ENCODE assay signal across 16 cellular contexts in genomic region chr12:25424186-25424854, GRCh38.
DNase-seq lines count a peak whose midpoint lies in the region; ATAC-seq and TF ChIP-seq lines count a peak whose summit lies in the region.
"Had no signal": no experiment of that assay in that cellular context is flagged by ENCODE, and none has a peak within 500 bp of the region (broad histone marks: within the 10 kb centered on the region; RNA-seq: fewer than 3 reads in every experiment).

No MANE protein-coding gene starts in this region.

- DNase-seq in AG08395 (ENCODE audit: low spot score), result peak; percentile 57
- peak; percentile 57 for DNase-seq in GM03348 (ENCODE audit: low spot score)
- peak; percentile 72 for DNase-seq in fibroblast of gingiva (ENCODE audit: low read depth)
- DNase-seq in NCI-H2029 (lab: John Stamatoyannopoulos, UW), result no peak
- no peak for DNase-seq in activated T-cell treated with anti-CD3 and anti-CD28 coated beads, Interleukin-2, amount 50 U/mL, for 72 hours
- DNase-seq: C1 segment of cervical spinal cord, HCEC 1CT, NCI-H1436, NCI-H1930, NCI-H345, NCI-H524 treated with DMSO at 0.1 percent for 48 hours, PC-3, RPMI8226 had no signal

- H3K4me1 Mint-ChIP-seq in nephron, result peaks cover 24% of the 10 kb centered on the region
- no peaks in the 10 kb centered on the region for H3K4me1 Mint-ChIP-seq in activated T-cell treated with anti-CD3 and anti-CD28 coated beads, Interleukin-2, amount 50 U/mL, for 72 hours (ENCODE audit: low read depth)

- H3K36me3 Mint-ChIP-seq in nephron (ENCODE audit: low read depth), result no peaks in the 10 kb centered on the region
- H3K36me3 Mint-ChIP-seq in activated T-cell treated with anti-CD3 and anti-CD28 coated beads, Interleukin-2, amount 50 U/mL, for 72 hours (ENCODE audit: insufficient read depth in 2 of 2), result no peaks in the 10 kb centered on the region

- H3K4me3 Mint-ChIP-seq in nephron, result no peak overlapping the region
- no peak overlapping the region for H3K4me3 Mint-ChIP-seq in activated T-cell treated with anti-CD3 and anti-CD28 coated beads, Interleukin-2, amount 50 U/mL, for 72 hours

- TF ChIP-seq CTCF in nephron (IDR thresholded peaks at IDR 0.05; ENCODE audit: unreplicated experiment in 3 of 3), result no peak

- peaks cover 2% of the 10 kb centered on the region for H3K9me3 Mint-ChIP-seq in nephron
- no peaks in the 10 kb centered on the region for H3K9me3 Mint-ChIP-seq in activated T-cell treated with anti-CD3 and anti-CD28 coated beads, Interleukin-2, amount 50 U/mL, for 72 hours

- no peak for ATAC-seq in activated T-cell treated with anti-CD3 and anti-CD28 coated beads, Interleukin-2, amount 50 U/mL, for 72 hours (replicated peaks in 1 of 2)
- no peak for ATAC-seq in GM19467 (IDR thresholded peaks at IDR 0.05; ENCODE audit: unreplicated experiment)
- ATAC-seq: A549, PC-3 had no signal

- peak overlapping the region; percentile 29 to 87 (median 73) for H3K27ac Mint-ChIP-seq in nephron
- no peak overlapping the region for H3K27ac Mint-ChIP-seq in activated T-cell treated with anti-CD3 and anti-CD28 coated beads, Interleukin-2, amount 50 U/mL, for 72 hours

- no peaks in the 10 kb centered on the region for H3K27me3 Mint-ChIP-seq in nephron (ENCODE audit: low read depth)
- no peaks in the 10 kb centered on the region for H3K27me3 Mint-ChIP-seq in activated T-cell treated with anti-CD3 and anti-CD28 coated beads, Interleukin-2, amount 50 U/mL, for 72 hours (ENCODE audit: low read depth)

Comparison
In these comparisons a context has a peak if more than half of its experiments do, and no peak if none do; other contexts are left out.
1. DNase-seq: peak in AG08395 (single experiment), GM03348 (single experiment) and fibroblast of gingiva (single experiment); none in NCI-H2029 (single experiment) and activated T-cell treated with anti-CD3 and anti-CD28 coated beads, Interleukin-2, amount 50 U/mL, for 72 hours (0 of 2).